Comparison of ENCODE assay signal across 1 cellular context in genomic region chr11:7844521-7844920, GRCh38.
TF ChIP-seq lines count a peak whose summit lies in the region.

No MANE protein-coding gene starts in this region.

TF ChIP-seq in GM23338, 12 proteins besides CTCF, POLR2A, EP300 and RAD21 (continued from another document):
- TF ChIP-seq ZNF462 (CRISPR knock-in tag; IDR thresholded peaks at IDR 0.05) (no peak), POLR2AphosphoS5 (IDR thresholded peaks at IDR 0.05; ENCODE audit: low read depth) (no peak), ZNF331 (CRISPR knock-in tag; IDR thresholded peaks at IDR 0.05; ENCODE audit: low read depth) (no peak), EZH2 (IDR thresholded peaks at IDR 0.05; ENCODE audit: low read depth, unreplicated experiment) (no peak), EZH2phosphoT487 (IDR thresholded peaks at IDR 0.05; ENCODE audit: unreplicated experiment) (no peak), JUNB (IDR thresholded peaks at IDR 0.05; ENCODE audit: unreplicated experiment) (no peak), CREB1 (CRISPR knock-in tag; IDR thresholded peaks at IDR 0.05; ENCODE audit: low read depth) (no peak), NANOG (IDR thresholded peaks at IDR 0.05; ENCODE audit: borderline replicate concordance) (no peak), ETS1 (IDR thresholded peaks at IDR 0.05) (no peak), REST (IDR thresholded peaks at IDR 0.05; ENCODE audit: unreplicated experiment) (no peak)
